In genomic region chr1:29282924-29283803, GRCh38 we compare ENCODE assay signal across 8 cellular contexts. TPM values are rescaled to one million over a fixed set of nuclear protein-coding genes. Genes with fewer than 3 reads are reported as not detected.
A peak's percentile ranks its signal among the peaks of the same experiment; 100 is the strongest.
DNase-seq lines count a peak whose midpoint lies in the region; ATAC-seq, FAIRE-seq and TF ChIP-seq lines count a peak whose summit lies in the region.

No MANE protein-coding gene starts in this region.

- DNase-seq in AG10803 (ENCODE audit: low read depth) (peak; percentile 40), GM19239 (ENCODE audit: insufficient read length, low spot score) (peak; percentile 43), SJCRH30 (peak; percentile 90 to 92), fibroblast of gingiva (ENCODE audit: low read depth) (peak; percentile 48), NCI-H510A (lab: John Stamatoyannopoulos, UW) (no peak)

- no peaks in the 10 kb centered on the region for H3K9me3 ChIP-seq in SJCRH30 (replicated peaks)
- no peaks in the 10 kb centered on the region for H3K9me3 ChIP-seq in neuron (ENCODE audit: low read length)

- H3K27me3 ChIP-seq in SJCRH30 = no peaks in the 10 kb centered on the region
- no peaks in the 10 kb centered on the region for H3K27me3 ChIP-seq in neuron (ENCODE audit: insufficient read depth, low read length)

- no peak for TF ChIP-seq CTCF in AG10803 (conservative IDR thresholded peaks at IDR 0.05; ENCODE audit: low read length)

- no peaks in the 10 kb centered on the region; the same call in 1 of the 2 replicates for H3K4me1 ChIP-seq in SJCRH30
- no peaks in the 10 kb centered on the region for H3K4me1 ChIP-seq in neuron (ENCODE audit: insufficient read depth, low read length)

- ATAC-seq in HG03432 (IDR thresholded peaks at IDR 0.05; ENCODE audit: unreplicated experiment) (no peak), HG03139 (IDR thresholded peaks at IDR 0.05; ENCODE audit: unreplicated experiment) (no peak)

- FAIRE-seq in GM19239 (lab: Jason Lieb, UNC) = peak; percentile 65

- no peak overlapping the region for H2AFZ ChIP-seq in neuron (ENCODE audit: low read depth, low read length)

- H3K4me3 ChIP-seq in AG10803 (ENCODE audit: low read length) (no peak overlapping the region), SJCRH30 (no peak overlapping the region), neuron (ENCODE audit: low read length) (peak overlapping the region; percentile 15)

- H3K36me3 ChIP-seq in SJCRH30 (no peaks in the 10 kb centered on the region), neuron (ENCODE audit: insufficient read depth, low read length) (no peaks in the 10 kb centered on the region)

- no peak overlapping the region for H3K27ac ChIP-seq in SJCRH30

RNA-seq across cellular contexts. Expression of gene PTPRU, which starts 46.8 kb away (rescaled TPM):
- total RNA-seq in SJCRH30 (2014; rRNA removed; shearing (Covaris generic)) = 12.3 and 16.3 TPM in 2 replicates

RNA-seq across cellular contexts. Expression of gene MECR, which starts 52.4 kb away (rescaled TPM):
- total RNA-seq in SJCRH30 (2014; rRNA removed; shearing (Covaris generic)) = 18.9 and 25.4 TPM in 2 replicates
